In the genomic region with DNA sequence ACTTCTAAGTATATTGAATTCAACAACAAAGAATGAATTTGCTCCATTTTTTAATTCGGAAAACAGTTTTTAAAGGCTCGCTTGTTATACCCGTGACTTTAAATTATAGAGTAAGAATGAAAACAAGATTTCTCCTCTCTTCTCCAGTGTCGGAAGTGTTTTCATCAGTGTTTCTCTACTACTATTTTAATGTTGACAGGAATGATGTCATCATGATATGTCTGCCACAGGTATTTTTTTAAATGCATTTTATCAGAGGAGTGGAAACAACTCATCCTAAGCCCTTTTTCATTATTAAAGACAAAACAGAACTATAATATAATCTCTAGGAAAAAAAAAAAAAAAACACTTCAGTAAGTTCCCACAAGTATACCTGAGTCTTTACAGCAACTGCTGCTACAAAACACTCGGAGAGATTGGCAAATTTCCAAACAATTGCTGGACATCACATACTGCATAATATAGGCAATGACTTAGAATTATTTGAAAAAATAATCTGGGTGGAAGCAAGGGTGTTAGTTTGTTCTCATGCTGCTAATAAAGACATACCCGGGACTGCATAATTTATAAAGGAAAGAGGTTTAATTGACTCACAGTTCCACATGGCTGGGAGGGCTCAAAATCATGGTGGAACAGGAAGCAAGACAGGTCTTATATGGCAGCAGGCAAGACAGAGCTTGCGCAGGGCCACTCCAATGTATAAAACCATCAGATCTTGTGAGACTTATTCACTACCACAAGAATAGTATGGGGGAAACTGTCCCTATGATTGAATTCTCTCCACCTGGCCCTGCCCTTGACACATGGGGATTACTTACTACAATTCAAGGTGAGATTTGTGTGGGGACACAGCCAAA, we compare ENCODE assay signal across 20 cellular contexts. TPM values are rescaled to one million over a fixed set of nuclear protein-coding genes. Genes with fewer than 3 reads are reported as not detected.
"Had no signal": no experiment of that assay in that cellular context is flagged by ENCODE, and none has a peak within 500 bp of the region (broad histone marks: within the 10 kb centered on the region; RNA-seq: fewer than 3 reads in every experiment).

No MANE protein-coding gene starts in this region.

- H3K9me3 ChIP-seq: colonic mucosa, testis, upper lobe of right lung had no signal

- H3K27me3 ChIP-seq: colonic mucosa, heart left ventricle, testis, tibial nerve, upper lobe of right lung had no signal

- DNase-seq: colonic mucosa; dermis blood vessel endothelial cell; erythroblast; foreskin melanocyte; heart left ventricle; hippocampal formation; left colon; naive thymus-derived CD4-positive, alpha-beta T cell; nephron progenitor cell; psoas muscle; retina; stimulated activated CD4-positive, alpha-beta T cell treated with anti-CD3 and anti-CD28 coated beads, Interleukin-2, amount 100 ng/mL, for 24 hours; stimulated activated CD4-positive, alpha-beta T cell treated with anti-CD3 and anti-CD28 coated beads, Interleukin-4, amount 100 ng/mL, for 4 hours; stimulated activated naive B cell treated with anti-CD40 and anti-IgM and Interleukin-4, amounts not matched to agents 10 μg/mL and 1 μg/mL and 100 μg/mL, for 72 hours; stimulated activated naive CD8-positive, alpha-beta T cell treated with anti-CD3 and anti-CD28 coated beads, Interleukin-15, amount 100 ng/mL, for 72 hours; testis; upper lobe of right lung had no signal

- H3K4me1 ChIP-seq: psoas muscle, testis had no signal

- ATAC-seq: heart left ventricle; left colon; naive thymus-derived CD4-positive, alpha-beta T cell; psoas muscle; sciatic nerve; stimulated activated naive B cell treated with anti-CD40 and anti-IgM and Interleukin-4, amounts not matched to agents 10 μg/mL and 1 μg/mL and 100 μg/mL, for 72 hours; stimulated activated naive CD8-positive, alpha-beta T cell treated with anti-CD3 and anti-CD28 coated beads, Interleukin-15, amount 100 ng/mL, for 72 hours; upper lobe of right lung had no signal

- H3K4me3 ChIP-seq: colonic mucosa, heart left ventricle, psoas muscle, testis, tibial nerve, upper lobe of right lung had no signal

- H3K27ac ChIP-seq: colonic mucosa, heart left ventricle, psoas muscle, testis, tibial nerve, upper lobe of right lung had no signal

- H3K36me3 ChIP-seq: colonic mucosa, heart left ventricle, upper lobe of right lung had no signal

RNA-seq across cellular contexts. Expression of a gene that starts 4.8 kb away (rescaled TPM):
- total RNA-seq: mesenteric fat pad had no signal
